ENCODE assay signal across 1 cellular context in genomic region chr10:34814228-34815173, GRCh38.
TF ChIP-seq lines count a peak whose summit lies in the region.

No MANE protein-coding gene starts in this region.

TF ChIP-seq in SK-N-SH, 30 proteins besides CTCF, POLR2A, EP300 and RAD21 (continued from another document):
- TF ChIP-seq POLR2AphosphoS5 (IDR thresholded peaks at IDR 0.05; ENCODE audit: low read depth, low read length) (no peak), ELF1 (IDR thresholded peaks at IDR 0.05) (no peak), RFX5 (IDR thresholded peaks at IDR 0.05; ENCODE audit: low read length) (no peak), MAX (IDR thresholded peaks at IDR 0.05; ENCODE audit: low read depth) (no peak; the same call in 1 of the 2 replicates), IRF3 (IDR thresholded peaks at IDR 0.05; ENCODE audit: low read depth, low read length) (no peak)
TF ChIP-seq in SK-N-SH: peak in this region for 2.
